In the genomic region with DNA sequence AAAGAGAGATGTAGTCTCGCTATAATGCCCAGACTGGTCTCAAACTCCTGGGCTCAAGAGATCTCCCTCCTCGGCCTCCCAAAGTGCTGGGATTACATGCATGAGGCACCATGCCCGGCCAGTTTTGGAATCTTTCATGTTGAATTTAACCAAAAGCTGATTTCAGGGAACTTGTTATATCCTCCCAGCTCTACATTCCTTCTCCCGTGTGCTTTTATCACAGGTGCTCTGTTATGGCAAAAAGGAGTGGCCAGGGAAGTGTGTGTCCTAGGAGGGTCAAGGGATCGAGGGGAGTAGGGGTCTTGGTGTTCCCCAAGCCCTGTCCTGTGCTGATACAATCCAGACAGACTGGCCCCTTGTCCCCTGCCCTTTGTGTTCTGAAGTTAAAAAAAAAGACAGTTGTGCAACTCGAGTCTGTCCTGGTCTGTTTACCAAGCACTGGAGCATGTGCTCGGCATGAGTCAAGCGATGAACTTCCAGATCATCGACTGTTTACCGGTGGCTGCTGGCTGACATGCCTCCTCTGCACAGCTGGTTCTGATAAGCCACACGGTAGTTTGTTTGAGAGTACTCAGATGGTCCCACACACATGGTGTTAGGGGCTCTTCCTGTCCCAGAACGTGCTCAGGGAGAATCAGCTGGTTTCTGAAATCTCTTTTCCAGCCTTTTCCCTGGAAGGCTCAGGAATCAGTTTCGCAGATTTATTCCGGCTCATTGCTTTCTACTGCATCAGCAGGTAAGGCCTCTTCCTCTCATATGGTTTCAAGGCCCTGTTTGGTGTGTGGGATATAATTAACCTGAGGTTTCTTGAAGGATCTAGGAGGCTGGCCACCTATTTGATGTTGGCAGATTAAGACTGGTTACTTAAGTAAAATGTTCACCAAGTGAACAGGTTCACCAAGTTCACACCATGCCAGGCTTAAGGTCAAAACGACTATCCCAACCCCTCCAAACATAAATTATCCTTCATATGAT, we compare ENCODE assay signal across 1 cellular context.
TF ChIP-seq lines count a peak whose summit lies in the region.

No MANE protein-coding gene starts in this region.

TF ChIP-seq in GM23338, 12 proteins besides CTCF, POLR2A, EP300 and RAD21 (continued from another document):
- TF ChIP-seq, protein P1, sequence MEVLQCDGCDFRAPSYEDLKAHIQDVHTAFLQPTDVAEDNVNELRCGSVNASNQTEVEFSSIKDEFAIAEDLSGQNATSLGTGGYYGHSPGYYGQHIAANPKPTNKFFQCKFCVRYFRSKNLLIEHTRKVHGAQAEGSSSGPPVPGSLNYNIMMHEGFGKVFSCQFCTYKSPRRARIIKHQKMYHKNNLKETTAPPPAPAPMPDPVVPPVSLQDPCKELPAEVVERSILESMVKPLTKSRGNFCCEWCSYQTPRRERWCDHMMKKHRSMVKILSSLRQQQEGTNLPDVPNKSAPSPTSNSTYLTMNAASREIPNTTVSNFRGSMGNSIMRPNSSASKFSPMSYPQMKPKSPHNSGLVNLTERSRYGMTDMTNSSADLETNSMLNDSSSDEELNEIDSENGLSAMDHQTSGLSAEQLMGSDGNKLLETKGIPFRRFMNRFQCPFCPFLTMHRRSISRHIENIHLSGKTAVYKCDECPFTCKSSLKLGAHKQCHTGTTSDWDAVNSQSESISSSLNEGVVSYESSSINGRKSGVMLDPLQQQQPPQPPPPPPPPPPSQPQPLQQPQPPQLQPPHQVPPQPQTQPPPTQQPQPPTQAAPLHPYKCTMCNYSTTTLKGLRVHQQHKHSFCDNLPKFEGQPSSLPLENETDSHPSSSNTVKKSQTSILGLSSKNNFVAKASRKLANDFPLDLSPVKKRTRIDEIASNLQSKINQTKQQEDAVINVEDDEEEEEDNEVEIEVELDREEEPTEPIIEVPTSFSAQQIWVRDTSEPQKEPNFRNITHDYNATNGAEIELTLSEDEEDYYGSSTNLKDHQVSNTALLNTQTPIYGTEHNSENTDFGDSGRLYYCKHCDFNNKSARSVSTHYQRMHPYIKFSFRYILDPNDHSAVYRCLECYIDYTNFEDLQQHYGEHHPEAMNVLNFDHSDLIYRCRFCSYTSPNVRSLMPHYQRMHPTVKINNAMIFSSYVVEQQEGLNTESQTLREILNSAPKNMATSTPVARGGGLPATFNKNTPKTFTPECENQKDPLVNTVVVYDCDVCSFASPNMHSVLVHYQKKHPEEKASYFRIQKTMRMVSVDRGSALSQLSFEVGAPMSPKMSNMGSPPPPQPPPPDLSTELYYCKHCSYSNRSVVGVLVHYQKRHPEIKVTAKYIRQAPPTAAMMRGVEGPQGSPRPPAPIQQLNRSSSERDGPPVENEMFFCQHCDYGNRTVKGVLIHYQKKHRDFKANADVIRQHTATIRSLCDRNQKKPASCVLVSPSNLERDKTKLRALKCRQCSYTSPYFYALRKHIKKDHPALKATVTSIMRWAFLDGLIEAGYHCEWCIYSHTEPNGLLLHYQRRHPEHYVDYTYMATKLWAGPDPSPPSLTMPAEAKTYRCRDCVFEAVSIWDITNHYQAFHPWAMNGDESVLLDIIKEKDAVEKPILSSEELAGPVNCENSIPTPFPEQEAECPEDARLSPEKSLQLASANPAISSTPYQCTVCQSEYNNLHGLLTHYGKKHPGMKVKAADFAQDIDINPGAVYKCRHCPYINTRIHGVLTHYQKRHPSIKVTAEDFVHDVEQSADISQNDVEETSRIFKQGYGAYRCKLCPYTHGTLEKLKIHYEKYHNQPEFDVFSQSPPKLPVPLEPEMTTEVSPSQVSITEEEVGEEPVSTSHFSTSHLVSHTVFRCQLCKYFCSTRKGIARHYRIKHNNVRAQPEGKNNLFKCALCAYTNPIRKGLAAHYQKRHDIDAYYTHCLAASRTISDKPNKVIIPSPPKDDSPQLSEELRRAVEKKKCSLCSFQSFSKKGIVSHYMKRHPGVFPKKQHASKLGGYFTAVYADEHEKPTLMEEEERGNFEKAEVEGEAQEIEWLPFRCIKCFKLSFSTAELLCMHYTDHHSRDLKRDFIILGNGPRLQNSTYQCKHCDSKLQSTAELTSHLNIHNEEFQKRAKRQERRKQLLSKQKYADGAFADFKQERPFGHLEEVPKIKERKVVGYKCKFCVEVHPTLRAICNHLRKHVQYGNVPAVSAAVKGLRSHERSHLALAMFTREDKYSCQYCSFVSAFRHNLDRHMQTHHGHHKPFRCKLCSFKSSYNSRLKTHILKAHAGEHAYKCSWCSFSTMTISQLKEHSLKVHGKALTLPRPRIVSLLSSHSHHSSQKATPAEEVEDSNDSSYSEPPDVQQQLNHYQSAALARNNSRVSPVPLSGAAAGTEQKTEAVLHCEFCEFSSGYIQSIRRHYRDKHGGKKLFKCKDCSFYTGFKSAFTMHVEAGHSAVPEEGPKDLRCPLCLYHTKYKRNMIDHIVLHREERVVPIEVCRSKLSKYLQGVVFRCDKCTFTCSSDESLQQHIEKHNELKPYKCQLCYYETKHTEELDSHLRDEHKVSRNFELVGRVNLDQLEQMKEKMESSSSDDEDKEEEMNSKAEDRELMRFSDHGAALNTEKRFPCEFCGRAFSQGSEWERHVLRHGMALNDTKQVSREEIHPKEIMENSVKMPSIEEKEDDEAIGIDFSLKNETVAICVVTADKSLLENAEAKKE (CRISPR knock-in tag; IDR thresholded peaks at IDR 0.05): no peak
- TF ChIP-seq EZH2 (IDR thresholded peaks at IDR 0.05; ENCODE audit: low read depth, unreplicated experiment): no peak
- TF ChIP-seq, protein P2, sequence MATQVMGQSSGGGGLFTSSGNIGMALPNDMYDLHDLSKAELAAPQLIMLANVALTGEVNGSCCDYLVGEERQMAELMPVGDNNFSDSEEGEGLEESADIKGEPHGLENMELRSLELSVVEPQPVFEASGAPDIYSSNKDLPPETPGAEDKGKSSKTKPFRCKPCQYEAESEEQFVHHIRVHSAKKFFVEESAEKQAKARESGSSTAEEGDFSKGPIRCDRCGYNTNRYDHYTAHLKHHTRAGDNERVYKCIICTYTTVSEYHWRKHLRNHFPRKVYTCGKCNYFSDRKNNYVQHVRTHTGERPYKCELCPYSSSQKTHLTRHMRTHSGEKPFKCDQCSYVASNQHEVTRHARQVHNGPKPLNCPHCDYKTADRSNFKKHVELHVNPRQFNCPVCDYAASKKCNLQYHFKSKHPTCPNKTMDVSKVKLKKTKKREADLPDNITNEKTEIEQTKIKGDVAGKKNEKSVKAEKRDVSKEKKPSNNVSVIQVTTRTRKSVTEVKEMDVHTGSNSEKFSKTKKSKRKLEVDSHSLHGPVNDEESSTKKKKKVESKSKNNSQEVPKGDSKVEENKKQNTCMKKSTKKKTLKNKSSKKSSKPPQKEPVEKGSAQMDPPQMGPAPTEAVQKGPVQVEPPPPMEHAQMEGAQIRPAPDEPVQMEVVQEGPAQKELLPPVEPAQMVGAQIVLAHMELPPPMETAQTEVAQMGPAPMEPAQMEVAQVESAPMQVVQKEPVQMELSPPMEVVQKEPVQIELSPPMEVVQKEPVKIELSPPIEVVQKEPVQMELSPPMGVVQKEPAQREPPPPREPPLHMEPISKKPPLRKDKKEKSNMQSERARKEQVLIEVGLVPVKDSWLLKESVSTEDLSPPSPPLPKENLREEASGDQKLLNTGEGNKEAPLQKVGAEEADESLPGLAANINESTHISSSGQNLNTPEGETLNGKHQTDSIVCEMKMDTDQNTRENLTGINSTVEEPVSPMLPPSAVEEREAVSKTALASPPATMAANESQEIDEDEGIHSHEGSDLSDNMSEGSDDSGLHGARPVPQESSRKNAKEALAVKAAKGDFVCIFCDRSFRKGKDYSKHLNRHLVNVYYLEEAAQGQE (IDR thresholded peaks at IDR 0.05; ENCODE audit: unreplicated experiment): no peak
